ENCODE assay signal across 8 cellular contexts in the genomic region with DNA sequence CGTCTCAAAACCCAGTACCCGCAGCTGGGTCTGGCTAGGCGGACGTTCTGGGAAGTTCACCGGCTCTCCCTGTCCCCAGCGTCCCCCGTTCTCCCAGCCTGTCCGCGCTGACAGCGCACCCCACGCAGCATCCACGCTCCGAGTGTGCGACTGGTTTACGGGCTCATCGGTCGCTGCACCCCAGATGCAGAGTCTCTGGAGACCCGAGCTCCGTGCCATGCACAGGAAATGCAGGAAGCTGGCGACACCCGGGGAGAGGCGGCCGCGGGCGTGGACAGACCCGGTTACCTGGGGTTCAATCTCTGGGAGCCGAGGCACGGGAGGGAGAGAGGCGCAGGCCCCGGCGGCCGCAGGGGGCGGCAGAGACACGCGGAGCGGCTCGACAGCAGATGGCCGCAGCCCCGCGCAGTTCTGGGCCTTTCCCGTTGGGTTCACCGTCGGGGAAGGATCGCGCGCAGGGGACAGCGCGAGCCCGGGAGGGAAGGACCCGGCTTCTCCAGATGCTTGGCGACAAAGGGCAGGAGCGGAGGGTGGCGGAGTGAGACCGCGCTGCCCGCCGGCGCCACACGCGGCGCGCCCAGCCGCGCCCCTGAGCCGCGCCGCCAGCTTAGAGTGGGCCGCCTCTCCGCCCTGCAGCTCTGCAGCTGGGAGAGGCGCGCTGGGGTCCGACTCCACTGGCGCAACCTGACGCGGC. TPM values are rescaled to one million over a fixed set of nuclear protein-coding genes. Genes with fewer than 3 reads are reported as not detected.
DNase-seq lines count a peak whose midpoint lies in the region; FAIRE-seq and TF ChIP-seq lines count a peak whose summit lies in the region.

No MANE protein-coding gene starts in this region.

- no peak for FAIRE-seq in H54 (lab: Jason Lieb, UNC)

- no peak for TF ChIP-seq POLR2A in H54 (IDR thresholded peaks at IDR 0.05; ENCODE audit: low read depth, low read length)

- H3K9me3 ChIP-seq in right atrium auricular region, result no peaks in the 10 kb centered on the region

- H3K27me3 ChIP-seq in right atrium auricular region (no peaks in the 10 kb centered on the region), rectal smooth muscle tissue (ENCODE audit: control insufficient read depth, insufficient read depth, low read length) (peaks cover under 1% of the 10 kb centered on the region)

- H3K4me3 ChIP-seq in right atrium auricular region, result peak overlapping the region; percentile 62 to 74
- peak overlapping the region; percentile 83 for H3K4me3 ChIP-seq in rectal smooth muscle tissue (ENCODE audit: low read length)

- DNase-seq in GM03348 (ENCODE audit: low spot score) (peak; percentile 95), H54 (ENCODE audit: insufficient read length, low spot score) (peak; percentile 90), LoVo (ENCODE audit: low spot score) (peak; percentile 86), T follicular helper cell (ENCODE audit: low read depth) (peak; percentile 51), amniotic epithelial cell (ENCODE audit: low read depth) (peak; percentile 50), right atrium auricular region (ENCODE audit: low spot score) (no peak), middle frontal gyrus (ENCODE audit: extremely low spot score, low spot score) (no peak)

- H3K27ac ChIP-seq in right atrium auricular region (peak overlapping the region; percentile 65 to 72), rectal smooth muscle tissue (ENCODE audit: low read depth, low read length) (peak overlapping the region; percentile 55)

- TF ChIP-seq CTCF in right atrium auricular region (IDR thresholded peaks at IDR 0.05), result peak; percentile 85 to 93

- H3K4me1 ChIP-seq in right atrium auricular region (peaks cover 0 to 31% of the 10 kb centered on the region in 2 donors), rectal smooth muscle tissue (ENCODE audit: control insufficient read depth, insufficient read depth, low read length) (no peaks in the 10 kb centered on the region)

- H3K36me3 ChIP-seq in right atrium auricular region (no peaks in the 10 kb centered on the region), rectal smooth muscle tissue (ENCODE audit: control insufficient read depth, insufficient read depth, low read length) (no peaks in the 10 kb centered on the region)

- peak overlapping the region; percentile 25 for H3K9ac ChIP-seq in rectal smooth muscle tissue (ENCODE audit: low read length)

RNA-seq across cellular contexts. Expression of gene SHROOM1, which starts 0.6 kb away (rescaled TPM):
- total RNA-seq in right atrium auricular region, result 1 to 10 TPM; 3.2 to 4.2 TPM

RNA-seq across cellular contexts. Expression of gene SOWAHA, which starts 16.8 kb away (rescaled TPM):
- total RNA-seq in right atrium auricular region, result not detected

RNA-seq across cellular contexts. Expression of gene GDF9, which starts 36.4 kb away (rescaled TPM):
- under 1 TPM; 0.20 to 0.22 TPM for total RNA-seq in right atrium auricular region

RNA-seq across cellular contexts. Expression of gene UQCRQ, which starts 36.6 kb away (rescaled TPM):
- total RNA-seq in right atrium auricular region, result 100 to 1,000 TPM; 276 to 335 TPM

RNA-seq across cellular contexts. Expression of gene LEAP2, which starts 43.6 kb away (rescaled TPM):
- total RNA-seq in right atrium auricular region, result 1 to 10 TPM in 1 of 2 donors, not detected in 1; 1.1 TPM

Comparison
In these comparisons a context has a peak if more than half of its experiments do, and no peak if none do; other contexts are left out.
1. DNase-seq: peak in GM03348 (single experiment), H54 (single experiment), LoVo (single experiment), T follicular helper cell (single experiment) and amniotic epithelial cell (single experiment); none in right atrium auricular region (single experiment) and middle frontal gyrus (single experiment).